ENCODE assay signal across 1 cellular context in genomic region chr7:100566018-100566531, GRCh38.
TF ChIP-seq lines count a peak whose summit lies in the region.

No MANE protein-coding gene starts in this region.

TF ChIP-seq in endothelial cell of umbilical vein, 7 proteins besides CTCF, POLR2A, EP300 and RAD21:
- TF ChIP-seq GATA2 (IDR thresholded peaks at IDR 0.05; ENCODE audit: insufficient read depth, insufficient read length, low read depth, low read length) (no peak), FOS (IDR thresholded peaks at IDR 0.05; ENCODE audit: borderline replicate concordance, insufficient read depth, low read length) (no peak), MAX (IDR thresholded peaks at IDR 0.05; ENCODE audit: insufficient read depth, insufficient read length) (no peak), EZH2 (IDR thresholded peaks at IDR 0.05; ENCODE audit: borderline replicate concordance, low read depth, low read length, severe bottlenecking) (no peak), POLR2AphosphoS5 (IDR thresholded peaks at IDR 0.05; ENCODE audit: insufficient read depth, low read depth, low read length) (no peak), JUN (IDR thresholded peaks at IDR 0.05; ENCODE audit: borderline replicate concordance, insufficient read depth, insufficient read length, low read depth) (no peak), MYC (IDR thresholded peaks at IDR 0.05; ENCODE audit: low read depth, low read length) (no peak)
TF ChIP-seq in endothelial cell of umbilical vein: peak in this region for 0.
